In genomic region chr6:161434921-161435411, GRCh38 we compare ENCODE assay signal across 9 cellular contexts.
DNase-seq lines count a peak whose midpoint lies in the region; ATAC-seq and TF ChIP-seq lines count a peak whose summit lies in the region.
"Had no signal": no experiment of that assay in that cellular context is flagged by ENCODE, and none has a peak within 500 bp of the region (broad histone marks: within the 10 kb centered on the region; RNA-seq: fewer than 3 reads in every experiment).

No MANE protein-coding gene starts in this region.

- CTCF ChIA-PET in naive thymus-derived CD4-positive, alpha-beta T cell (lab: Charles Lee), result no interaction called here
- CTCF ChIA-PET in activated CD8-positive, alpha-beta T cell treated with anti-CD3 and anti-CD28 coated beads, Interleukin-2, amount 10 ng/mL, durations not matched to agents 7 days and 5 days (lab: Charles Lee), result no interaction called here

- H3K27ac ChIP-seq in subcutaneous abdominal adipose tissue (ENCODE audit: low read depth, low read length) (peak overlapping the region; percentile 95), Peyer's patch (peak overlapping the region in 1 of 4 donors; percentile 2)
- H3K27ac ChIP-seq in naive thymus-derived CD4-positive, alpha-beta T cell (ENCODE audit: low read depth, low read length), result no peak overlapping the region

- peak overlapping the region; percentile 15 to 60 (median 43) for H3K4me3 ChIP-seq in subcutaneous abdominal adipose tissue (ENCODE audit: low read depth in 1 of 5, low read length in 5 of 5)
- no peak overlapping the region for H3K4me3 ChIP-seq in Peyer's patch
- H3K4me3 ChIP-seq in naive thymus-derived CD4-positive, alpha-beta T cell (ENCODE audit: low read length), result no peak overlapping the region

- H3K4me3 Mint-ChIP-seq in naive thymus-derived CD4-positive, alpha-beta T cell, result no peak overlapping the region
- H3K4me3 Mint-ChIP-seq in activated CD8-positive, alpha-beta T cell treated with anti-CD3 and anti-CD28 coated beads, Interleukin-2, amount 10 ng/mL, durations not matched to agents 7 days and 5 days, result no peak overlapping the region

- no peaks in the 10 kb centered on the region for H3K9me3 ChIP-seq in subcutaneous abdominal adipose tissue (ENCODE audit: control insufficient read depth in 5 of 5, low read length in 5 of 5)
- H3K9me3 ChIP-seq in Peyer's patch, result no peaks in the 10 kb centered on the region
- no peaks in the 10 kb centered on the region for H3K9me3 ChIP-seq in naive thymus-derived CD4-positive, alpha-beta T cell (ENCODE audit: control insufficient read depth in 2 of 3, low read length in 3 of 3)

- TF ChIP-seq POLR2A in Peyer's patch (IDR thresholded peaks at IDR 0.05), result no peak

- no peaks in the 10 kb centered on the region for H3K9me3 Mint-ChIP-seq in naive thymus-derived CD4-positive, alpha-beta T cell
- no peaks in the 10 kb centered on the region for H3K9me3 Mint-ChIP-seq in activated CD8-positive, alpha-beta T cell treated with anti-CD3 and anti-CD28 coated beads, Interleukin-2, amount 10 ng/mL, durations not matched to agents 7 days and 5 days (ENCODE audit: insufficient read depth)

- peaks cover 7 to 40% (median 22%) of the 10 kb centered on the region in 5 donors for H3K4me1 ChIP-seq in subcutaneous abdominal adipose tissue (ENCODE audit: control insufficient read depth in 5 of 5, insufficient read depth in 5 of 5, low read length in 5 of 5)
- H3K4me1 ChIP-seq in Peyer's patch, result peaks cover 0 to 7% (median 0%) of the 10 kb centered on the region in 4 donors
- no peaks in the 10 kb centered on the region for H3K4me1 ChIP-seq in naive thymus-derived CD4-positive, alpha-beta T cell (ENCODE audit: control insufficient read depth in 2 of 2, insufficient read depth in 2 of 2, low read length in 2 of 2)

- no peaks in the 10 kb centered on the region for H3K4me1 Mint-ChIP-seq in naive thymus-derived CD4-positive, alpha-beta T cell
- no peaks in the 10 kb centered on the region for H3K4me1 Mint-ChIP-seq in activated CD8-positive, alpha-beta T cell treated with anti-CD3 and anti-CD28 coated beads, Interleukin-2, amount 10 ng/mL, durations not matched to agents 7 days and 5 days (ENCODE audit: low read depth)

- peak overlapping the region in 3 of 5 donors; percentile 58 to 80 (median 64) for H3K9ac ChIP-seq in subcutaneous abdominal adipose tissue (ENCODE audit: low read length in 5 of 5)

- H3K27me3 ChIP-seq in subcutaneous abdominal adipose tissue (ENCODE audit: control insufficient read depth in 5 of 5, insufficient read depth in 4 of 5, low read length in 5 of 5), result no peaks in the 10 kb centered on the region
- H3K27me3 ChIP-seq in Peyer's patch, result no peaks in the 10 kb centered on the region
- H3K27me3 ChIP-seq in naive thymus-derived CD4-positive, alpha-beta T cell (ENCODE audit: control insufficient read depth in 2 of 2, insufficient read depth in 2 of 2, low read length in 2 of 2), result peaks cover 0 to 3% of the 10 kb centered on the region in 2 donors

- H3K27ac Mint-ChIP-seq in naive thymus-derived CD4-positive, alpha-beta T cell, result no peak overlapping the region
- H3K27ac Mint-ChIP-seq in activated CD8-positive, alpha-beta T cell treated with anti-CD3 and anti-CD28 coated beads, Interleukin-2, amount 10 ng/mL, durations not matched to agents 7 days and 5 days, result no peak overlapping the region

- peaks cover 0 to 5% (median 0%) of the 10 kb centered on the region in 5 donors for H3K27me3 Mint-ChIP-seq in naive thymus-derived CD4-positive, alpha-beta T cell
- peaks cover 2% of the 10 kb centered on the region for H3K27me3 Mint-ChIP-seq in activated CD8-positive, alpha-beta T cell treated with anti-CD3 and anti-CD28 coated beads, Interleukin-2, amount 10 ng/mL, durations not matched to agents 7 days and 5 days (ENCODE audit: low read depth)

- no peak for TF ChIP-seq CTCF in Peyer's patch (IDR thresholded peaks at IDR 0.05)

- DNase-seq in HS-5 (ENCODE audit: low read depth), result peak; percentile 95
- peak; percentile 70 for DNase-seq in cerebellar cortex (ENCODE audit: low spot score)
- DNase-seq in left colon, result no peak
- DNase-seq in Peyer's patch, result no peak
- no peak for DNase-seq in naive thymus-derived CD4-positive, alpha-beta T cell
- no peak for DNase-seq in NOMO-1 treated with DMSO at 0.1 percent for 48 hours (lab: John Stamatoyannopoulos, UW; ENCODE audit: unreplicated experiment)
- no peak for DNase-seq in activated CD8-positive, alpha-beta T cell treated with anti-CD3 and anti-CD28 coated beads, Interleukin-2, amount 10 ng/mL, durations not matched to agents 7 days and 5 days
- DNase-seq: NCI-H510A treated with DMSO at 0.1 percent for 48 hours had no signal

- ATAC-seq in left colon, result peak; percentile 48
- ATAC-seq in naive thymus-derived CD4-positive, alpha-beta T cell, result no peak
- no peak for ATAC-seq in activated CD8-positive, alpha-beta T cell treated with anti-CD3 and anti-CD28 coated beads, Interleukin-2, amount 10 ng/mL, durations not matched to agents 7 days and 5 days

- H3K36me3 ChIP-seq in subcutaneous abdominal adipose tissue (ENCODE audit: control insufficient read depth in 5 of 5, insufficient read depth in 5 of 5, low read length in 5 of 5) (no peaks in the 10 kb centered on the region), Peyer's patch (no peaks in the 10 kb centered on the region)
- H3K36me3 ChIP-seq in naive thymus-derived CD4-positive, alpha-beta T cell (ENCODE audit: control insufficient read depth in 2 of 3, insufficient read depth in 3 of 3, low read length in 3 of 3), result no peaks in the 10 kb centered on the region

- intact Hi-C loops in left colon (cut with DNase I, micrococcal nuclease), result no loop called here
- intact Hi-C loops in naive thymus-derived CD4-positive, alpha-beta T cell (cut with micrococcal nuclease), result no loop called here

- POLR2A ChIA-PET in naive thymus-derived CD4-positive, alpha-beta T cell (lab: Charles Lee), result no interaction called here
- POLR2A ChIA-PET in activated CD8-positive, alpha-beta T cell treated with anti-CD3 and anti-CD28 coated beads, Interleukin-2, amount 10 ng/mL, durations not matched to agents 7 days and 5 days (lab: Charles Lee), result no interaction called here

- H3K36me3 Mint-ChIP-seq in naive thymus-derived CD4-positive, alpha-beta T cell, result no peaks in the 10 kb centered on the region
- H3K36me3 Mint-ChIP-seq in activated CD8-positive, alpha-beta T cell treated with anti-CD3 and anti-CD28 coated beads, Interleukin-2, amount 10 ng/mL, durations not matched to agents 7 days and 5 days (ENCODE audit: low read depth), result no peaks in the 10 kb centered on the region

Comparison
In these comparisons a context has a peak if more than half of its experiments do, and no peak if none do; other contexts are left out.
1. DNase-seq: peak in HS-5 (single experiment) and cerebellar cortex (single experiment); none in left colon (0 of 2), Peyer's patch (0 of 3), naive thymus-derived CD4-positive, alpha-beta T cell (0 of 9), NOMO-1 treated with DMSO at 0.1 percent for 48 hours (single experiment) and activated CD8-positive, alpha-beta T cell treated with anti-CD3 and anti-CD28 coated beads, Interleukin-2, amount 10 ng/mL, durations not matched to agents 7 days and 5 days (single experiment).
2. H3K4me3 ChIP-seq: peak in subcutaneous abdominal adipose tissue (5 of 5); none in Peyer's patch (0 of 4) and naive thymus-derived CD4-positive, alpha-beta T cell (single experiment).